In genomic region chr9:125189011-125189360, GRCh38 we compare ENCODE assay signal across 8 cellular contexts. TPM values are rescaled to one million over a fixed set of nuclear protein-coding genes. Genes with fewer than 3 reads are reported as not detected.
DNase-seq lines count a peak whose midpoint lies in the region; ATAC-seq, FAIRE-seq and TF ChIP-seq lines count a peak whose summit lies in the region.

No MANE protein-coding gene starts in this region.

- peak overlapping the region; percentile 100 for H3K4me2 ChIP-seq in OCI-LY1 (ENCODE audit: low read length)
- peak overlapping the region; percentile 66 for H3K4me2 ChIP-seq in keratinocyte (ENCODE audit: control insufficient read depth, extremely low read depth, insufficient read depth, low read depth, low read length)

- no peaks in the 10 kb centered on the region for H3K9me3 Mint-ChIP-seq in HFFc6

- peak overlapping the region; percentile 92 for H3K27ac Mint-ChIP-seq in HFFc6

- H4K20me1 ChIP-seq in OCI-LY1 (ENCODE audit: insufficient read depth, low read length) (no peaks in the 10 kb centered on the region), keratinocyte (ENCODE audit: control insufficient read depth, extremely low read depth, insufficient read depth, low read length) (no peaks in the 10 kb centered on the region)

- no peaks in the 10 kb centered on the region for H3K9me3 ChIP-seq in OCI-LY1 (ENCODE audit: low read length)
- H3K9me3 ChIP-seq in keratinocyte (ENCODE audit: control insufficient read depth, low read depth, low read length), result no peaks in the 10 kb centered on the region

- H2AFZ ChIP-seq in OCI-LY1 (ENCODE audit: low read length) (no peak overlapping the region), keratinocyte (ENCODE audit: control insufficient read depth, low read length) (peak overlapping the region; percentile 91)

- peak; percentile 47 for DNase-seq in GM06990 (ENCODE audit: extremely low read depth, insufficient read length)
- no peak for DNase-seq in HFFc6
- no peak for DNase-seq in astrocyte of the spinal cord (ENCODE audit: low read depth, low spot score)
- DNase-seq in keratinocyte (ENCODE audit: low read depth, low spot score), result no peak
- DNase-seq in stimulated activated CD8-positive, alpha-beta memory T cell treated with anti-CD3 and anti-CD28 coated beads, Interleukin-12 subunit alpha, Interleukin-12 subunit beta, amount 100 ng/mL, for 4 hours (ENCODE audit: low read depth), result peak; percentile 13
- no peak for DNase-seq in HuH-7.5 (ENCODE audit: low spot score)

- FAIRE-seq in keratinocyte (lab: Jason Lieb, UNC), result no peak

- dilution Hi-C loops in keratinocyte (cut with MboI; ENCODE audit: extremely low pct_ligation_motif_present, low sequenced_read_pairs), result no loop called here

- H3K36me3 ChIP-seq in GM06990 (ENCODE audit: control insufficient read depth, insufficient read depth, low read length), result no peaks in the 10 kb centered on the region
- H3K36me3 ChIP-seq in OCI-LY1 (ENCODE audit: insufficient read depth, low read length), result peaks cover 9% of the 10 kb centered on the region
- H3K36me3 ChIP-seq in keratinocyte (ENCODE audit: control insufficient read depth in 2 of 2, extremely low read depth in 1 of 2, insufficient read depth in 2 of 2, low read length in 2 of 2), result peaks cover 0 to 3% of the 10 kb centered on the region in 2 experiments

- peak overlapping the region; percentile 91 for H3K9ac ChIP-seq in OCI-LY1 (ENCODE audit: low read length)
- peak overlapping the region; percentile 96 for H3K9ac ChIP-seq in keratinocyte (ENCODE audit: control insufficient read depth, extremely low read depth, insufficient read depth, low read length)

- peak overlapping the region; percentile 99 for H3K4me3 ChIP-seq in GM06990 (replicated peaks; ENCODE audit: low read depth, low read length)
- peak overlapping the region; percentile 89 for H3K4me3 ChIP-seq in OCI-LY1 (ENCODE audit: low read depth, low read length, poor library complexity, severe bottlenecking)
- peak overlapping the region; percentile 100 for H3K4me3 ChIP-seq in astrocyte of the spinal cord (ENCODE audit: low read depth, low read length)
- peak overlapping the region; percentile 95 to 99 (median 97) for H3K4me3 ChIP-seq in keratinocyte (ENCODE audit: control insufficient read depth in 2 of 3, extremely low read depth in 1 of 3, insufficient read depth in 2 of 3, low read depth in 1 of 3, low read length in 3 of 3)

- H3K4me3 Mint-ChIP-seq in HFFc6, result peak overlapping the region; percentile 99

- no peak for TF ChIP-seq CTCF in GM06990 (IDR thresholded peaks at IDR 0.05; ENCODE audit: insufficient read depth, low read length, poor library complexity, severe bottlenecking)
- TF ChIP-seq CTCF in HFFc6 (IDR thresholded peaks at IDR 0.05), result no peak
- no peak for TF ChIP-seq CTCF in OCI-LY1 (IDR thresholded peaks at IDR 0.05; ENCODE audit: low read length)
- TF ChIP-seq CTCF in astrocyte of the spinal cord (IDR thresholded peaks at IDR 0.05; ENCODE audit: low read depth, low read length), result no peak
- no peak for TF ChIP-seq CTCF in keratinocyte (optimal IDR thresholded peaks at IDR 0.05 in 1 of 3, IDR thresholded peaks at IDR 0.05 in 1 of 3, conservative IDR thresholded peaks at IDR 0.05 in 1 of 3; ENCODE audit: extremely low read depth in 1 of 3, insufficient read depth in 2 of 3, low read length in 3 of 3)

- peaks cover 58% of the 10 kb centered on the region for H3K79me2 ChIP-seq in OCI-LY1 (ENCODE audit: insufficient read depth, low read length)
- peaks cover 53% of the 10 kb centered on the region for H3K79me2 ChIP-seq in keratinocyte (ENCODE audit: control insufficient read depth, insufficient read depth, low read length)

- ATAC-seq in HG03378 (IDR thresholded peaks at IDR 0.05; ENCODE audit: unreplicated experiment), result no peak

- no peaks in the 10 kb centered on the region for H3K9me2 ChIP-seq in OCI-LY1 (ENCODE audit: low read depth, low read length)

- no peaks in the 10 kb centered on the region for H3K27me3 Mint-ChIP-seq in HFFc6 (ENCODE audit: insufficient read depth)

- H3K4me1 Mint-ChIP-seq in HFFc6 (ENCODE audit: low read depth), result peaks cover 19% of the 10 kb centered on the region

- H3K27me3 ChIP-seq in GM06990 (replicated peaks; ENCODE audit: control insufficient read depth, insufficient read depth, low read length) (no peaks in the 10 kb centered on the region), OCI-LY1 (ENCODE audit: insufficient read depth, low read length) (no peaks in the 10 kb centered on the region), keratinocyte (ENCODE audit: control insufficient read depth, extremely low read depth, insufficient read depth, low read length) (no peaks in the 10 kb centered on the region)

- H3K36me3 Mint-ChIP-seq in HFFc6 (ENCODE audit: low read depth), result no peaks in the 10 kb centered on the region

- no peaks in the 10 kb centered on the region for H3F3A ChIP-seq in OCI-LY1 (ENCODE audit: insufficient read depth, low read length)

- in situ Hi-C loops in astrocyte of the spinal cord (cut with HindIII; ENCODE audit: low sequenced_read_pairs), result no loop called here

- H3K4me1 ChIP-seq in OCI-LY1 (ENCODE audit: insufficient read depth, low read length, severe bottlenecking) (peaks cover 26% of the 10 kb centered on the region), keratinocyte (ENCODE audit: control insufficient read depth, extremely low read depth, insufficient read depth, low read length) (peaks cover 21% of the 10 kb centered on the region)

- H3K27ac ChIP-seq in OCI-LY1 (ENCODE audit: low read depth, low read length, poor library complexity, severe bottlenecking) (peak overlapping the region; percentile 67), keratinocyte (ENCODE audit: control insufficient read depth, insufficient read depth, low read length) (peak overlapping the region; percentile 90)

- no peaks in the 10 kb centered on the region for H3K9me1 ChIP-seq in keratinocyte (ENCODE audit: control insufficient read depth, extremely low read depth, insufficient read depth, low read length)

RNA-seq across cellular contexts. Expression of gene PPP6C, which starts 0.6 kb away (rescaled TPM):
- 10 to 100 TPM; 35.2 to 47.1 (median 40.8) TPM for total RNA-seq in HFFc6 (2021; fragmentation: NEBNext Ultra II Directional; extraction: Animal tissue kit (Norgen Biotek cat#: 25700))
- 18.5 to 35.9 TPM (median 28.5 TPM) in 3 replicates for polyA plus RNA-seq in keratinocyte
- polyA plus RNA-seq in keratinocyte (2011; ENCODE audit: low read depth), result 8.1 TPM
- polyA plus RNA-seq in keratinocyte (2011; cell fraction: cytosol; rRNA removed), result 19.9 and 41.8 TPM in 2 replicates
- 14.3 and 17.7 TPM in 2 replicates for polyA plus RNA-seq in keratinocyte (2011; cell fraction: nucleus; rRNA removed)
- polyA plus RNA-seq in keratinocyte (2012; ENCODE audit: low replicate concordance), result 22.4 and 22.7 TPM in 2 replicates
- 5.8 to 33.9 TPM (median 15.6 TPM) in 3 replicates for polyA minus RNA-seq in keratinocyte
- 18.8 TPM for polyA minus RNA-seq in keratinocyte (2011; cell fraction: cytosol; rRNA and poly(A)+ RNA removed)
- polyA minus RNA-seq in keratinocyte (2011; cell fraction: nucleus; rRNA and poly(A)+ RNA removed), result 6.8 and 10.5 TPM in 2 replicates

RNA-seq across cellular contexts. Expression of gene RABEPK, which starts 11.4 kb away (rescaled TPM):
- 10 to 100 TPM; 29.6 to 39.2 (median 32.7) TPM for total RNA-seq in HFFc6 (2021; fragmentation: NEBNext Ultra II Directional; extraction: Animal tissue kit (Norgen Biotek cat#: 25700))
- polyA plus RNA-seq in keratinocyte, result 29.7 to 33.4 TPM (median 30.8 TPM) in 3 replicates
- 7.8 TPM for polyA plus RNA-seq in keratinocyte (2011; ENCODE audit: low read depth)
- polyA plus RNA-seq in keratinocyte (2011; cell fraction: cytosol; rRNA removed), result 27.7 and 29.1 TPM in 2 replicates
- polyA plus RNA-seq in keratinocyte (2011; cell fraction: nucleus; rRNA removed), result 16.9 and 17.8 TPM in 2 replicates
- 19.0 and 26.9 TPM in 2 replicates for polyA plus RNA-seq in keratinocyte (2012; ENCODE audit: low replicate concordance)
- 16.3 to 23.5 TPM (median 20.6 TPM) in 3 replicates for polyA minus RNA-seq in keratinocyte
- 14.2 TPM for polyA minus RNA-seq in keratinocyte (2011; cell fraction: cytosol; rRNA and poly(A)+ RNA removed)
- 4.5 and 6.6 TPM in 2 replicates for polyA minus RNA-seq in keratinocyte (2011; cell fraction: nucleus; rRNA and poly(A)+ RNA removed)

RNA-seq across cellular contexts. Expression of gene SCAI, which starts 45.7 kb away (rescaled TPM):
- total RNA-seq in HFFc6 (2021; fragmentation: NEBNext Ultra II Directional; extraction: Animal tissue kit (Norgen Biotek cat#: 25700)), result 1 to 10 TPM; 4.7 to 7.2 (median 5.6) TPM
- 1.6 to 3.1 TPM (median 3.0 TPM) in 3 replicates for polyA plus RNA-seq in keratinocyte
- polyA plus RNA-seq in keratinocyte (2011; ENCODE audit: low read depth), result 0.49 TPM
- polyA plus RNA-seq in keratinocyte (2011; cell fraction: cytosol; rRNA removed), result 1.0 and 2.1 TPM in 2 replicates
- 3.7 and 4.0 TPM in 2 replicates for polyA plus RNA-seq in keratinocyte (2011; cell fraction: nucleus; rRNA removed)
- 1.0 and 1.4 TPM in 2 replicates for polyA plus RNA-seq in keratinocyte (2012; ENCODE audit: low replicate concordance)
- 4.7 to 9.6 TPM (median 7.3 TPM) in 3 replicates for polyA minus RNA-seq in keratinocyte
- 0.96 TPM for polyA minus RNA-seq in keratinocyte (2011; cell fraction: cytosol; rRNA and poly(A)+ RNA removed)
- 2.4 and 7.0 TPM in 2 replicates for polyA minus RNA-seq in keratinocyte (2011; cell fraction: nucleus; rRNA and poly(A)+ RNA removed)

RNA-seq across cellular contexts. Expression of gene HSPA5, which starts 52.2 kb away (rescaled TPM):
- 100 to 1,000 TPM; 495 to 626 (median 613) TPM for total RNA-seq in HFFc6 (2021; fragmentation: NEBNext Ultra II Directional; extraction: Animal tissue kit (Norgen Biotek cat#: 25700))
- 138 to 378 TPM (median 274 TPM) in 3 replicates for polyA plus RNA-seq in keratinocyte
- 591 TPM for polyA plus RNA-seq in keratinocyte (2011; ENCODE audit: low read depth)
- 61.0 and 96.2 TPM in 2 replicates for polyA plus RNA-seq in keratinocyte (2011; cell fraction: cytosol; rRNA removed)
- 423 and 629 TPM in 2 replicates for polyA plus RNA-seq in keratinocyte (2011; cell fraction: nucleus; rRNA removed)
- 480 and 505 TPM in 2 replicates for polyA plus RNA-seq in keratinocyte (2012; ENCODE audit: low replicate concordance)
- 121 to 253 TPM (median 189 TPM) in 3 replicates for polyA minus RNA-seq in keratinocyte
- polyA minus RNA-seq in keratinocyte (2011; cell fraction: cytosol; rRNA and poly(A)+ RNA removed), result 141 TPM
- 357 and 483 TPM in 2 replicates for polyA minus RNA-seq in keratinocyte (2011; cell fraction: nucleus; rRNA and poly(A)+ RNA removed)

Comparison
In these comparisons a context has a peak if more than half of its experiments do, and no peak if none do; other contexts are left out.
1. DNase-seq: peak in GM06990 (single experiment) and stimulated activated CD8-positive, alpha-beta memory T cell treated with anti-CD3 and anti-CD28 coated beads, Interleukin-12 subunit alpha, Interleukin-12 subunit beta, amount 100 ng/mL, for 4 hours (single experiment); none in HFFc6 (single experiment), astrocyte of the spinal cord (single experiment), keratinocyte (single experiment) and HuH-7.5 (single experiment).
2. Peak in every context shown above with its lines, with median percentiles within 50 percentile points of each other: H3K4me3 ChIP-seq.